ENCODE assay signal across 26 cellular contexts in the genomic region with DNA sequence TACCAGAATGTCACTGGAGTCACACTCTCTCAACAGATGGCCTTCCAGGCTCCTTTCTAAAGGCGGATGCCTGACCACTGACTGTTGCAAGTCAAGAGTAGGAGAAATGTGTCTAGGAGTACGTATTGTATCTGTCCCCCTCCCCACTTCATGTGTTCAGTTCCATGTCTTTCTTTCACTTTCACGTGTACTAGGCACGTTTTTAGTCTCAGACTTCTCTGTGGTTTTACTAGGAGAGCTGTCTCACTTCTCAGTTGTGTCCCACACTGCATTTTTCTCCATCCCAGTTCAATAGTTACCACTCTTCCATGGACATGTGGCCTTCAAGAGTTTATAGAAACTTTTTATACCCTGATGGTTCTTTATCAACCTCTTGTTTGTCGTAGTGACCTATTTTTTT.
DNase-seq lines count a peak whose midpoint lies in the region; ATAC-seq and TF ChIP-seq lines count a peak whose summit lies in the region.
"Had no signal": no experiment of that assay in that cellular context is flagged by ENCODE, and none has a peak within 500 bp of the region (broad histone marks: within the 10 kb centered on the region; RNA-seq: fewer than 3 reads in every experiment).

No MANE protein-coding gene starts in this region.

- peaks cover 14% of the 10 kb centered on the region for H3K9me3 ChIP-seq in BLaER1
- no peaks in the 10 kb centered on the region for H3K9me3 ChIP-seq in OCI-LY7 (ENCODE audit: low read length)
- no peaks in the 10 kb centered on the region for H3K9me3 ChIP-seq in SK-N-SH
- H3K9me3 ChIP-seq: BE2C, HAP-1 had no signal

- TF ChIP-seq EP300 in SK-N-SH (IDR thresholded peaks at IDR 0.05; ENCODE audit: borderline replicate concordance in 1 of 2, low read depth in 1 of 2, low read length in 1 of 2), result no peak

- H4K20me1 ChIP-seq in BLaER1, result no peaks in the 10 kb centered on the region
- no peaks in the 10 kb centered on the region for H4K20me1 ChIP-seq in OCI-LY7 (ENCODE audit: insufficient read depth, low read length)
- no peaks in the 10 kb centered on the region for H4K20me1 ChIP-seq in SK-N-SH (ENCODE audit: insufficient read depth)

- H3K27me3 ChIP-seq in BLaER1 (no peaks in the 10 kb centered on the region), SK-N-SH (ENCODE audit: insufficient read depth) (no peaks in the 10 kb centered on the region)
- H3K27me3 ChIP-seq: BE2C had no signal

- in situ Hi-C loops in G401 (cut with HindIII; ENCODE audit: low sequenced_read_pairs), result no loop called here

- POLR2A ChIA-PET in OCI-LY7 (lab: Charles Lee) (no interaction called here), SK-N-SH (lab: Yijun Ruan, JAX) (no interaction called here)

- CTCF ChIA-PET in OCI-LY7 (lab: Charles Lee; ENCODE audit: unreplicated experiment) (no interaction called here), SK-N-SH (lab: Yijun Ruan, JAX) (no interaction called here)

- H3F3A ChIP-seq in SK-N-SH (replicated peaks; ENCODE audit: insufficient read depth), result no peaks in the 10 kb centered on the region

- BruUV-seq in OCI-LY7 (replicated peaks; lab: Mats Ljungman, UMichigan), result no TSS peak

- H3K9ac ChIP-seq in BLaER1 (no peak overlapping the region), SK-N-SH (no peak overlapping the region)

- intact Hi-C loops in OCI-LY7 (cut with micrococcal nuclease; ENCODE audit: unreplicated experiment), result no loop called here

- no peak for TF ChIP-seq RAD21 in SK-N-SH (IDR thresholded peaks at IDR 0.05; ENCODE audit: low read length)

- H3K9me2 ChIP-seq in OCI-LY7 (ENCODE audit: insufficient read depth, low read length), result no peaks in the 10 kb centered on the region
- H3K9me2 ChIP-seq in SK-N-SH, result no peaks in the 10 kb centered on the region

- DNase-seq in NAMALWA (ENCODE audit: low spot score) (peak; percentile 6), OCI-LY7 (ENCODE audit: low spot score) (peak; percentile 24), G401 (ENCODE audit: low spot score) (no peak), SK-N-SH (no peak)
- DNase-seq: 8988T; ACHN; BE2C; CD4-positive, CD25-positive, alpha-beta regulatory T cell; DMS153; DND-41; GOT3; HFFc6; Karpas-422; NCI-H1105; NCI-H1436 treated with DMSO at 0.1 percent for 48 hours; NCI-H187 treated with DMSO at 0.1 percent for 48 hours; NCI-H2171 treated with DMSO at 0.1 percent for 48 hours; NCI-H345; NCI-H510A treated with DMSO at 0.1 percent for 48 hours; SIG-M5; SW 1271 had no signal

- WGBS in SK-N-SH (ENCODE audit: low lambda C conversion rate), result 60% methylated on average over 5 of the region's 5 CpGs

- H3K36me3 ChIP-seq in BLaER1, result peaks cover 8% of the 10 kb centered on the region; the same call in 1 of the 2 replicates
- H3K36me3 ChIP-seq in OCI-LY7 (ENCODE audit: insufficient read depth, low read length), result no peaks in the 10 kb centered on the region
- no peaks in the 10 kb centered on the region for H3K36me3 ChIP-seq in SK-N-SH (replicated peaks in 1 of 2; ENCODE audit: control insufficient read depth in 1 of 2, insufficient read depth in 2 of 2, low read length in 1 of 2)
- H3K36me3 ChIP-seq: BE2C, HAP-1 had no signal

- H3K27ac ChIP-seq in BLaER1, result peak overlapping the region; percentile 44; the same call in 1 of the 2 replicates
- H3K27ac ChIP-seq in OCI-LY7 (ENCODE audit: low read depth, low read length, poor library complexity, severe bottlenecking), result no peak overlapping the region
- no peak overlapping the region for H3K27ac ChIP-seq in SK-N-SH (ENCODE audit: low read depth in 2 of 2, low read length in 1 of 2)
- H3K27ac ChIP-seq: SK-N-MC had no signal

- H3K79me2 ChIP-seq in OCI-LY7 (ENCODE audit: insufficient read depth, low read depth, low read length), result no peaks in the 10 kb centered on the region
- no peaks in the 10 kb centered on the region for H3K79me2 ChIP-seq in SK-N-SH (ENCODE audit: insufficient read depth)

- H3K4me1 ChIP-seq in BLaER1 (peaks cover 6% of the 10 kb centered on the region; the same call in 1 of the 2 replicates), OCI-LY7 (ENCODE audit: insufficient read depth, low read length, poor library complexity, severe bottlenecking) (no peaks in the 10 kb centered on the region), SK-N-SH (ENCODE audit: control insufficient read depth in 1 of 2, insufficient read depth in 2 of 2, low read depth in 1 of 2, low read length in 1 of 2) (no peaks in the 10 kb centered on the region)
- H3K4me1 ChIP-seq: HAP-1 had no signal

- H3K4me2 ChIP-seq in BLaER1 (peak overlapping the region; percentile 43), OCI-LY7 (ENCODE audit: low read length) (peak overlapping the region; percentile 31), SK-N-SH (no peak overlapping the region)

- ATAC-seq in GM18858 (IDR thresholded peaks at IDR 0.05; ENCODE audit: unreplicated experiment) (peak; percentile 41), HG03432 (IDR thresholded peaks at IDR 0.05; ENCODE audit: unreplicated experiment) (no peak)

- no peak for TF ChIP-seq CTCF in OCI-LY7 (conservative IDR thresholded peaks at IDR 0.05; ENCODE audit: low read length)
- TF ChIP-seq CTCF in SK-N-SH (IDR thresholded peaks at IDR 0.05), result no peak

- H3K4me3 ChIP-seq in BLaER1 (no peak overlapping the region), OCI-LY7 (ENCODE audit: low read depth, low read length, poor library complexity, severe bottlenecking) (no peak overlapping the region), SK-N-SH (ENCODE audit: low read depth in 2 of 2, low read length in 1 of 2) (no peak overlapping the region)
- H3K4me3 ChIP-seq: HAP-1, SK-N-MC had no signal

- H2AFZ ChIP-seq in OCI-LY7 (ENCODE audit: low read length) (peak overlapping the region; percentile 78), SK-N-SH (ENCODE audit: low read depth) (no peak overlapping the region)

TF ChIP-seq in SK-N-SH, 30 proteins besides CTCF, POLR2A, EP300 and RAD21 (continues in another document):
- no peak for TF ChIP-seq GATA2 (CRISPR knock-in tag; IDR thresholded peaks at IDR 0.05)
- no peak for TF ChIP-seq RFX5 (IDR thresholded peaks at IDR 0.05; ENCODE audit: low read length)
- TF ChIP-seq MEF2A (IDR thresholded peaks at IDR 0.05; ENCODE audit: borderline replicate concordance, low read depth), result no peak
- no peak for TF ChIP-seq FOXM1 (IDR thresholded peaks at IDR 0.05; ENCODE audit: low read depth)
- TF ChIP-seq, protein P1, sequence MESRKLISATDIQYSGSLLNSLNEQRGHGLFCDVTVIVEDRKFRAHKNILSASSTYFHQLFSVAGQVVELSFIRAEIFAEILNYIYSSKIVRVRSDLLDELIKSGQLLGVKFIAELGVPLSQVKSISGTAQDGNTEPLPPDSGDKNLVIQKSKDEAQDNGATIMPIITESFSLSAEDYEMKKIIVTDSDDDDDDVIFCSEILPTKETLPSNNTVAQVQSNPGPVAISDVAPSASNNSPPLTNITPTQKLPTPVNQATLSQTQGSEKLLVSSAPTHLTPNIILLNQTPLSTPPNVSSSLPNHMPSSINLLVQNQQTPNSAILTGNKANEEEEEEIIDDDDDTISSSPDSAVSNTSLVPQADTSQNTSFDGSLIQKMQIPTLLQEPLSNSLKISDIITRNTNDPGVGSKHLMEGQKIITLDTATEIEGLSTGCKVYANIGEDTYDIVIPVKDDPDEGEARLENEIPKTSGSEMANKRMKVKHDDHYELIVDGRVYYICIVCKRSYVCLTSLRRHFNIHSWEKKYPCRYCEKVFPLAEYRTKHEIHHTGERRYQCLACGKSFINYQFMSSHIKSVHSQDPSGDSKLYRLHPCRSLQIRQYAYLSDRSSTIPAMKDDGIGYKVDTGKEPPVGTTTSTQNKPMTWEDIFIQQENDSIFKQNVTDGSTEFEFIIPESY (IDR thresholded peaks at IDR 0.05; ENCODE audit: borderline replicate concordance, low read depth), result no peak
- TF ChIP-seq, protein P2, sequence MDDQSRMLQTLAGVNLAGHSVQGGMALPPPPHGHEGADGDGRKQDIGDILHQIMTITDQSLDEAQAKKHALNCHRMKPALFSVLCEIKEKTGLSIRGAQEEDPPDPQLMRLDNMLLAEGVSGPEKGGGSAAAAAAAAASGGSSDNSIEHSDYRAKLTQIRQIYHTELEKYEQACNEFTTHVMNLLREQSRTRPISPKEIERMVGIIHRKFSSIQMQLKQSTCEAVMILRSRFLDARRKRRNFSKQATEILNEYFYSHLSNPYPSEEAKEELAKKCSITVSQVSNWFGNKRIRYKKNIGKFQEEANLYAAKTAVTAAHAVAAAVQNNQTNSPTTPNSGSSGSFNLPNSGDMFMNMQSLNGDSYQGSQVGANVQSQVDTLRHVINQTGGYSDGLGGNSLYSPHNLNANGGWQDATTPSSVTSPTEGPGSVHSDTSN (IDR thresholded peaks at IDR 0.05), result no peak
- no peak for TF ChIP-seq TCF12 (IDR thresholded peaks at IDR 0.05)
- TF ChIP-seq YY1 (IDR thresholded peaks at IDR 0.05; ENCODE audit: low read depth), result no peak
- TF ChIP-seq, protein P3, sequence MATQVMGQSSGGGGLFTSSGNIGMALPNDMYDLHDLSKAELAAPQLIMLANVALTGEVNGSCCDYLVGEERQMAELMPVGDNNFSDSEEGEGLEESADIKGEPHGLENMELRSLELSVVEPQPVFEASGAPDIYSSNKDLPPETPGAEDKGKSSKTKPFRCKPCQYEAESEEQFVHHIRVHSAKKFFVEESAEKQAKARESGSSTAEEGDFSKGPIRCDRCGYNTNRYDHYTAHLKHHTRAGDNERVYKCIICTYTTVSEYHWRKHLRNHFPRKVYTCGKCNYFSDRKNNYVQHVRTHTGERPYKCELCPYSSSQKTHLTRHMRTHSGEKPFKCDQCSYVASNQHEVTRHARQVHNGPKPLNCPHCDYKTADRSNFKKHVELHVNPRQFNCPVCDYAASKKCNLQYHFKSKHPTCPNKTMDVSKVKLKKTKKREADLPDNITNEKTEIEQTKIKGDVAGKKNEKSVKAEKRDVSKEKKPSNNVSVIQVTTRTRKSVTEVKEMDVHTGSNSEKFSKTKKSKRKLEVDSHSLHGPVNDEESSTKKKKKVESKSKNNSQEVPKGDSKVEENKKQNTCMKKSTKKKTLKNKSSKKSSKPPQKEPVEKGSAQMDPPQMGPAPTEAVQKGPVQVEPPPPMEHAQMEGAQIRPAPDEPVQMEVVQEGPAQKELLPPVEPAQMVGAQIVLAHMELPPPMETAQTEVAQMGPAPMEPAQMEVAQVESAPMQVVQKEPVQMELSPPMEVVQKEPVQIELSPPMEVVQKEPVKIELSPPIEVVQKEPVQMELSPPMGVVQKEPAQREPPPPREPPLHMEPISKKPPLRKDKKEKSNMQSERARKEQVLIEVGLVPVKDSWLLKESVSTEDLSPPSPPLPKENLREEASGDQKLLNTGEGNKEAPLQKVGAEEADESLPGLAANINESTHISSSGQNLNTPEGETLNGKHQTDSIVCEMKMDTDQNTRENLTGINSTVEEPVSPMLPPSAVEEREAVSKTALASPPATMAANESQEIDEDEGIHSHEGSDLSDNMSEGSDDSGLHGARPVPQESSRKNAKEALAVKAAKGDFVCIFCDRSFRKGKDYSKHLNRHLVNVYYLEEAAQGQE (IDR thresholded peaks at IDR 0.05; ENCODE audit: low read depth, low read length), result no peak

Comparison
In these comparisons a context has a peak if more than half of its experiments do, and no peak if none do; other contexts are left out.
1. DNase-seq: peak in NAMALWA (single experiment) and OCI-LY7 (single experiment); none in G401 (single experiment) and SK-N-SH (single experiment).